ENCODE assay signal across 1 cellular context in genomic region chr13:45122941-45123340, GRCh38.
TF ChIP-seq lines count a peak whose summit lies in the region.

No MANE protein-coding gene starts in this region.

TF ChIP-seq in GM12878, 131 proteins besides CTCF, POLR2A, EP300 and RAD21:
- TF ChIP-seq BCL3 (IDR thresholded peaks at IDR 0.05; ENCODE audit: borderline replicate concordance, insufficient read depth, low read depth, low read length, poor library complexity, severe bottlenecking), result no peak
- no peak for TF ChIP-seq EED (IDR thresholded peaks at IDR 0.05; ENCODE audit: low read depth)
- no peak for TF ChIP-seq ASH2L (IDR thresholded peaks at IDR 0.05; ENCODE audit: borderline replicate concordance, low read depth)
- TF ChIP-seq NRF1 (conservative IDR thresholded peaks at IDR 0.05; ENCODE audit: low read depth, low read length), result no peak
- no peak for TF ChIP-seq CEBPB (IDR thresholded peaks at IDR 0.05; ENCODE audit: borderline replicate concordance in 1 of 2, low read depth in 2 of 2, low read length in 2 of 2)
- TF ChIP-seq USF2 (IDR thresholded peaks at IDR 0.05; ENCODE audit: borderline replicate concordance, low read depth, low read length), result no peak
- TF ChIP-seq TCF3 (IDR thresholded peaks at IDR 0.05; ENCODE audit: borderline replicate concordance, insufficient read depth, low read depth, low read length), result no peak
- no peak for TF ChIP-seq MYC (IDR thresholded peaks at IDR 0.05; ENCODE audit: insufficient read depth, insufficient read length, insufficient replicate concordance, low read length, severe bottlenecking)
- no peak for TF ChIP-seq CHD4 (IDR thresholded peaks at IDR 0.05)
